29 cellular contexts compared by ENCODE assay signal in genomic region chr11:99271527-99271926, GRCh38.
"Had no signal": no experiment of that assay in that cellular context is flagged by ENCODE, and none has a peak within 500 bp of the region (broad histone marks: within the 10 kb centered on the region; RNA-seq: fewer than 3 reads in every experiment).

No MANE protein-coding gene starts in this region.

- H3K36me3 Mint-ChIP-seq: activated CD4-positive, alpha-beta memory T cell treated with anti-CD3 and anti-CD28 coated beads for 36 hours; activated naive CD4-positive, alpha-beta T cell treated with anti-CD3 and anti-CD28 coated beads, Interleukin-2, amount 50 U/mL, for 24 hours had no signal

- FAIRE-seq: frontal cortex had no signal

- ATAC-seq: activated naive CD8-positive, alpha-beta T cell treated with anti-CD3 and anti-CD28 coated beads, Interleukin-2, amount 50 U/mL, for 24 hours; activated T-cell treated with anti-CD3 and anti-CD28 coated beads, Interleukin-2, amount 50 U/mL, for 4 hours; activated T-helper 17 cell treated with anti-CD3 and anti-CD28 coated beads, Interleukin-2, amount 50 U/mL, for 72 hours; sciatic nerve; stimulated activated naive CD8-positive, alpha-beta T cell treated with anti-CD3 and anti-CD28 coated beads, Interleukin-15, Interleukin-2, amounts not matched to agents 100 U/mL and 50 U/mL, for 24 hours; T-helper 17 cell had no signal

- H3K4me1 Mint-ChIP-seq: activated CD4-positive, alpha-beta T cell treated with anti-CD3 and anti-CD28 coated beads, Interleukin-2, amount 10 ng/mL, durations not matched to agents 24 days and 14 days; activated naive CD4-positive, alpha-beta T cell treated with anti-CD3 and anti-CD28 coated beads, Interleukin-2, amount 50 U/mL, for 24 hours; activated naive CD8-positive, alpha-beta T cell treated with anti-CD3 and anti-CD28 coated beads, Interleukin-2, amount 50 U/mL, for 24 hours; activated T-helper 17 cell treated with anti-CD3 and anti-CD28 coated beads, Interleukin-2, amount 50 U/mL, for 72 hours; nephron; T-helper 17 cell had no signal

- H3K9me3 Mint-ChIP-seq: activated naive CD4-positive, alpha-beta T cell treated with anti-CD3 and anti-CD28 coated beads, Interleukin-2, amount 50 U/mL, for 24 hours; activated naive CD8-positive, alpha-beta T cell treated with anti-CD3 and anti-CD28 coated beads, Interleukin-2, amount 50 U/mL, for 24 hours; nephron had no signal

- H3K36me3 ChIP-seq: esophagus squamous epithelium, left ventricle myocardium inferior, ovary, transverse colon, WERI-Rb-1 had no signal

- H3K27ac Mint-ChIP-seq: activated CD4-positive, alpha-beta memory T cell treated with anti-CD3 and anti-CD28 coated beads for 36 hours; activated CD4-positive, alpha-beta T cell treated with anti-CD3 and anti-CD28 coated beads, Interleukin-2, amount 10 ng/mL, durations not matched to agents 24 days and 14 days; activated naive CD4-positive, alpha-beta T cell treated with anti-CD3 and anti-CD28 coated beads, Interleukin-2, amount 50 U/mL, for 24 hours; activated naive CD8-positive, alpha-beta T cell treated with anti-CD3 and anti-CD28 coated beads, Interleukin-2, amount 50 U/mL, for 24 hours; activated T-helper 17 cell treated with anti-CD3 and anti-CD28 coated beads, Interleukin-2, amount 50 U/mL, for 72 hours; nephron; progenitor cell of endocrine pancreas; T-helper 17 cell had no signal

- H3K4me1 ChIP-seq: left ventricle myocardium inferior, testis, transverse colon had no signal

- H3K9me3 ChIP-seq: esophagus squamous epithelium, left ventricle myocardium inferior, ovary, testis, transverse colon had no signal

- H3K4me3 ChIP-seq: esophagus squamous epithelium, left ventricle myocardium inferior, lung, ovary, skin epidermis, testis, transverse colon had no signal

- H3K27me3 Mint-ChIP-seq: activated CD4-positive, alpha-beta memory T cell treated with anti-CD3 and anti-CD28 coated beads for 36 hours; activated CD4-positive, alpha-beta T cell treated with anti-CD3 and anti-CD28 coated beads, Interleukin-2, amount 10 ng/mL, durations not matched to agents 24 days and 14 days; activated naive CD4-positive, alpha-beta T cell treated with anti-CD3 and anti-CD28 coated beads, Interleukin-2, amount 50 U/mL, for 24 hours; activated naive CD8-positive, alpha-beta T cell treated with anti-CD3 and anti-CD28 coated beads, Interleukin-2, amount 50 U/mL, for 24 hours; activated T-helper 17 cell treated with anti-CD3 and anti-CD28 coated beads, Interleukin-2, amount 50 U/mL, for 72 hours; progenitor cell of endocrine pancreas; T-helper 17 cell had no signal

- H3K27me3 ChIP-seq: esophagus squamous epithelium, testis, transverse colon had no signal

- DNase-seq: activated CD4-positive, alpha-beta memory T cell treated with anti-CD3 and anti-CD28 coated beads for 36 hours; activated CD4-positive, alpha-beta T cell treated with anti-CD3 and anti-CD28 coated beads, Interleukin-2, amount 10 ng/mL, durations not matched to agents 24 days and 14 days; activated CD4-positive, CD25-positive, alpha-beta regulatory T cell treated with anti-CD3 and anti-CD28 coated beads, Interleukin-2, amount 50 U/mL, for 72 hours; activated gamma-delta T cell treated with Interleukin-2 at 50 U/mL for 16 hours; activated naive CD8-positive, alpha-beta T cell treated with anti-CD3 and anti-CD28 coated beads, Interleukin-2, amount 50 U/mL, for 24 hours; activated T-cell treated with anti-CD3 and anti-CD28 coated beads, Interleukin-2, amount 50 U/mL, for 4 hours; amygdala; central memory CD4-positive, alpha-beta T cell; esophagus squamous epithelium; islet precursor cell; left ventricle myocardium inferior; ovary; stimulated activated CD4-positive, alpha-beta T cell treated with anti-CD3 and anti-CD28 coated beads, Interleukin-12 subunit alpha, Interleukin-12 subunit beta, amount 100 ng/mL, for 4 hours; stimulated activated CD4-positive, alpha-beta T cell treated with anti-CD3 and anti-CD28 coated beads, Interleukin-4, amount 100 ng/mL, for 1 hour; stimulated activated naive CD8-positive, alpha-beta T cell treated with anti-CD3 and anti-CD28 coated beads, Interleukin-15, Interleukin-2, amounts not matched to agents 100 U/mL and 50 U/mL, for 24 hours; T-helper 17 cell; T1000; testis; transverse colon; WERI-Rb-1 had no signal

- H3K4me3 Mint-ChIP-seq: activated CD4-positive, alpha-beta memory T cell treated with anti-CD3 and anti-CD28 coated beads for 36 hours; activated CD4-positive, alpha-beta T cell treated with anti-CD3 and anti-CD28 coated beads, Interleukin-2, amount 10 ng/mL, durations not matched to agents 24 days and 14 days; activated naive CD4-positive, alpha-beta T cell treated with anti-CD3 and anti-CD28 coated beads, Interleukin-2, amount 50 U/mL, for 24 hours; activated naive CD8-positive, alpha-beta T cell treated with anti-CD3 and anti-CD28 coated beads, Interleukin-2, amount 50 U/mL, for 24 hours; activated T-cell treated with anti-CD3 and anti-CD28 coated beads, Interleukin-2, amount 50 U/mL, for 4 hours; activated T-helper 17 cell treated with anti-CD3 and anti-CD28 coated beads, Interleukin-2, amount 50 U/mL, for 72 hours; nephron; T-helper 17 cell had no signal

- H3K27ac ChIP-seq: epithelial cell of prostate, esophagus squamous epithelium, left ventricle myocardium inferior, ovary, skin epidermis, testis, transverse colon, WERI-Rb-1 had no signal
